Comparison of ENCODE assay signal across 21 cellular contexts in genomic region chr5:89983206-89983605, GRCh38.
"Had no signal": no experiment of that assay in that cellular context is flagged by ENCODE, and none has a peak within 500 bp of the region (broad histone marks: within the 10 kb centered on the region; RNA-seq: fewer than 3 reads in every experiment).

No MANE protein-coding gene starts in this region.

- H3K4me1 ChIP-seq: lower lobe of right lung, neural progenitor cell had no signal

- H3K27me3 ChIP-seq: dorsolateral prefrontal cortex, esophagus muscularis mucosa, gastroesophageal sphincter, neural progenitor cell, pancreas, uterus had no signal

- H3K36me3 ChIP-seq: esophagus muscularis mucosa, gastroesophageal sphincter, left ventricle myocardium inferior, lower lobe of right lung, neural progenitor cell, pancreas, uterus had no signal

- DNase-seq: cortex of kidney; dorsolateral prefrontal cortex; effector CD8-positive, alpha-beta T cell; glutamatergic neuron; immature natural killer cell; left ventricle myocardium inferior; lower lobe of right lung; mesenchymal stem cell; midbrain; nucleus accumbens; pancreas; right cardiac atrium; stimulated activated CD4-positive, alpha-beta T cell treated with anti-CD3 and anti-CD28 coated beads, Interleukin-2, amount 100 ng/mL, for 48 hours; stimulated activated naive CD4-positive, alpha-beta T cell treated with Interleukin-2 at 50 U/mL for 16 hours; trophoblast cell; uterus had no signal

- H3K9me3 ChIP-seq: esophagus muscularis mucosa, gastroesophageal sphincter, lower lobe of right lung, pancreas, uterus had no signal

- H3K4me3 ChIP-seq: dorsolateral prefrontal cortex, esophagus muscularis mucosa, gastroesophageal sphincter, left ventricle myocardium inferior, lower lobe of right lung, neural progenitor cell, pancreas, smooth muscle cell, uterus had no signal

- H3K9ac ChIP-seq: neural progenitor cell had no signal

- H3K27ac ChIP-seq: dorsolateral prefrontal cortex, epithelial cell of prostate, esophagus muscularis mucosa, gastroesophageal sphincter, left ventricle myocardium inferior, lower lobe of right lung, neural progenitor cell, pancreas, uterus had no signal
